27 cellular contexts compared by ENCODE assay signal in the genomic region with DNA sequence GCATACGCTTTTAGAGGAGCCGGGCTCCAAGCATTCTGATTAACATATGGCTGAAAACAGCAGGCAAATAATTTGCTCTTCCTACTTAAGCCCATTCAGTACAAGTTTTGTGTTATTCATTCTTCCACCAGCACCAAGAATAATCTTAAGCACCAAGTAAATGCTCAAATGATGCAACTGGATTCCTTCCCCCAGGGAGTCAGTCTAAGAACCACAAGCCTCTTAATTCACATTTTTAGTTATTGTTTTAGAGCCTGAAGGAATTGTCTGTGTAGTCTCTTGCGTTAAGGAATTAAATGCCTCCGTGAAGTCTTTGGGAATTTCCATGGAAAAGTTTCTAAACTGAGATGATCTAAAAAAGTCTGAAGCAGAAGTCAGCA.
A peak's percentile ranks its signal among the peaks of the same experiment; 100 is the strongest.
DNase-seq lines count a peak whose midpoint lies in the region; ATAC-seq, FAIRE-seq and TF ChIP-seq lines count a peak whose summit lies in the region.
"Had no signal": no experiment of that assay in that cellular context is flagged by ENCODE, and none has a peak within 500 bp of the region (broad histone marks: within the 10 kb centered on the region; RNA-seq: fewer than 3 reads in every experiment).

No MANE protein-coding gene starts in this region.

- H3K27me3 Mint-ChIP-seq in HFFc6 (ENCODE audit: insufficient read depth) (peaks cover 1% of the 10 kb centered on the region; the same call in 1 of the 2 replicates), astrocyte (ENCODE audit: low read depth, unreplicated experiment) (no peaks in the 10 kb centered on the region), neural progenitor cell (ENCODE audit: insufficient read depth, low read depth) (peaks cover 6% of the 10 kb centered on the region)
- H3K27me3 Mint-ChIP-seq: activated CD8-positive, alpha-beta memory T cell treated with anti-CD3 and anti-CD28 coated beads, Interleukin-2, amount 10 ng/mL, durations not matched to agents 7 days and 5 days; activated naive CD4-positive, alpha-beta T cell treated with anti-CD3 and anti-CD28 coated beads, Interleukin-2, amount 10 ng/mL, durations not matched to agents 7 days and 5 days; CD4-positive, CD25-positive, alpha-beta regulatory T cell had no signal

- H3K9me3 ChIP-seq in astrocyte (ENCODE audit: insufficient read depth, low read depth, low read length) (no peaks in the 10 kb centered on the region), neural progenitor cell (ENCODE audit: low read depth) (no peaks in the 10 kb centered on the region)
- H3K9me3 ChIP-seq: psoas muscle had no signal

- no peaks in the 10 kb centered on the region for H3K36me3 ChIP-seq in astrocyte (ENCODE audit: insufficient read depth, low read length)
- H3K36me3 ChIP-seq in neural progenitor cell: no peaks in the 10 kb centered on the region

- no peak overlapping the region for H2AFZ ChIP-seq in astrocyte (ENCODE audit: low read depth, low read length)
- no peak overlapping the region for H2AFZ ChIP-seq in neural progenitor cell (replicated peaks)

- no peaks in the 10 kb centered on the region for H4K20me1 ChIP-seq in astrocyte (ENCODE audit: insufficient read depth, low read length)
- H4K20me1 ChIP-seq in neural progenitor cell (ENCODE audit: low read depth): no peaks in the 10 kb centered on the region

- no peaks in the 10 kb centered on the region for H3K36me3 Mint-ChIP-seq in HFFc6 (ENCODE audit: low read depth)
- H3K36me3 Mint-ChIP-seq in astrocyte (ENCODE audit: low read depth, unreplicated experiment): no peaks in the 10 kb centered on the region
- no peaks in the 10 kb centered on the region for H3K36me3 Mint-ChIP-seq in neural progenitor cell
- H3K36me3 Mint-ChIP-seq: activated CD8-positive, alpha-beta memory T cell treated with anti-CD3 and anti-CD28 coated beads, Interleukin-2, amount 10 ng/mL, durations not matched to agents 7 days and 5 days; activated naive CD4-positive, alpha-beta T cell treated with anti-CD3 and anti-CD28 coated beads, Interleukin-2, amount 10 ng/mL, durations not matched to agents 7 days and 5 days; CD4-positive, CD25-positive, alpha-beta regulatory T cell had no signal

- H3K4me3 Mint-ChIP-seq in HFFc6 (no peak overlapping the region), astrocyte (ENCODE audit: unreplicated experiment) (no peak overlapping the region), neural progenitor cell (no peak overlapping the region)
- H3K4me3 Mint-ChIP-seq: activated CD8-positive, alpha-beta memory T cell treated with anti-CD3 and anti-CD28 coated beads, Interleukin-2, amount 10 ng/mL, durations not matched to agents 7 days and 5 days; activated naive CD4-positive, alpha-beta T cell treated with anti-CD3 and anti-CD28 coated beads, Interleukin-2, amount 10 ng/mL, durations not matched to agents 7 days and 5 days; CD4-positive, CD25-positive, alpha-beta regulatory T cell; T-helper 1 cell treated with Interleukin-12 subunit alpha and Interleukin-12 subunit beta and Interleukin-4 antibody, amounts not matched to agents 30 μg/mL and 1 μg/mL, for 36 hours had no signal

- peak; percentile 1 for DNase-seq in AG09319 (ENCODE audit: extremely low read depth, low read depth)
- DNase-seq in HFFc6: peak; percentile 25
- DNase-seq in astrocyte (ENCODE audit: low read depth): peak; percentile 14
- peak; percentile 2 for DNase-seq in neural progenitor cell (ENCODE audit: low spot score)
- DNase-seq in NCI-H526 (lab: John Stamatoyannopoulos, UW): no peak
- no peak for DNase-seq in stimulated activated CD4-positive, alpha-beta T cell treated with anti-CD3 and anti-CD28 coated beads, Interleukin-15, amount 100 ng/mL, for 24 hours
- DNase-seq: ACHN; activated CD4-positive, alpha-beta T cell treated with anti-CD3 and anti-CD28 coated beads, Interleukin-2, amount 50 U/mL, for 1 hour; activated CD8-positive, alpha-beta memory T cell treated with anti-CD3 and anti-CD28 coated beads, Interleukin-2, amount 10 ng/mL, durations not matched to agents 7 days and 5 days; activated naive CD4-positive, alpha-beta T cell treated with anti-CD3 and anti-CD28 coated beads, Interleukin-2, amount 10 ng/mL, durations not matched to agents 7 days and 5 days; aorta; CD4-positive, CD25-positive, alpha-beta regulatory T cell; central memory CD4-positive, alpha-beta T cell; dorsolateral prefrontal cortex; head of caudate nucleus; Kasumi-1; NCI-H1694 treated with DMSO at 0.1 percent for 48 hours; psoas muscle; RPMI8226; stimulated activated CD4-positive, alpha-beta T cell treated with anti-CD3 and anti-CD28 coated beads, Interleukin-1b, Interleukin-23, amount 100 ng/mL, for 48 hours; substantia nigra had no signal

- peak; percentile 71 for FAIRE-seq in astrocyte (lab: Jason Lieb, UNC)
- FAIRE-seq: endothelial cell of umbilical vein had no signal

- H3K9me3 Mint-ChIP-seq in HFFc6: no peaks in the 10 kb centered on the region
- H3K9me3 Mint-ChIP-seq in astrocyte (ENCODE audit: unreplicated experiment): no peaks in the 10 kb centered on the region
- H3K9me3 Mint-ChIP-seq in neural progenitor cell: peaks cover 7% of the 10 kb centered on the region
- H3K9me3 Mint-ChIP-seq: activated naive CD4-positive, alpha-beta T cell treated with anti-CD3 and anti-CD28 coated beads, Interleukin-2, amount 10 ng/mL, durations not matched to agents 7 days and 5 days; T-helper 1 cell treated with Interleukin-12 subunit alpha and Interleukin-12 subunit beta and Interleukin-4 antibody, amounts not matched to agents 30 μg/mL and 1 μg/mL, for 36 hours had no signal

- H3K4me1 ChIP-seq in astrocyte (ENCODE audit: insufficient read depth, low read length) (no peaks in the 10 kb centered on the region), neural progenitor cell (peaks cover 6% of the 10 kb centered on the region)
- H3K4me1 ChIP-seq: psoas muscle had no signal

- ATAC-seq in GM19397 (IDR thresholded peaks at IDR 0.05; ENCODE audit: unreplicated experiment) (no peak), HG03097 (IDR thresholded peaks at IDR 0.05; ENCODE audit: low FRiP score, unreplicated experiment) (no peak)
- ATAC-seq: activated CD8-positive, alpha-beta memory T cell treated with anti-CD3 and anti-CD28 coated beads, Interleukin-2, amount 10 ng/mL, durations not matched to agents 7 days and 5 days; psoas muscle had no signal

- no peak overlapping the region for H3K4me2 ChIP-seq in astrocyte (ENCODE audit: low read length)
- no peak overlapping the region for H3K4me2 ChIP-seq in neural progenitor cell

- H3K9ac ChIP-seq in astrocyte (ENCODE audit: low read length): no peak overlapping the region
- no peak overlapping the region for H3K9ac ChIP-seq in neural progenitor cell

- H3K27ac Mint-ChIP-seq in HFFc6 (peak overlapping the region; percentile 48; the same call in 1 of the 2 replicates), astrocyte (ENCODE audit: unreplicated experiment) (no peak overlapping the region), neural progenitor cell (no peak overlapping the region)
- H3K27ac Mint-ChIP-seq: activated CD8-positive, alpha-beta memory T cell treated with anti-CD3 and anti-CD28 coated beads, Interleukin-2, amount 10 ng/mL, durations not matched to agents 7 days and 5 days; activated naive CD4-positive, alpha-beta T cell treated with anti-CD3 and anti-CD28 coated beads, Interleukin-2, amount 10 ng/mL, durations not matched to agents 7 days and 5 days; CD4-positive, CD25-positive, alpha-beta regulatory T cell; T-helper 1 cell treated with Interleukin-12 subunit alpha and Interleukin-12 subunit beta and Interleukin-4 antibody, amounts not matched to agents 30 μg/mL and 1 μg/mL, for 36 hours had no signal

- no peaks in the 10 kb centered on the region for H3K79me2 ChIP-seq in astrocyte (ENCODE audit: insufficient read depth, low read length)
- no peaks in the 10 kb centered on the region for H3K79me2 ChIP-seq in neural progenitor cell (ENCODE audit: low read depth)

- H3K4me3 ChIP-seq in astrocyte (ENCODE audit: insufficient read depth, low read depth, low read length) (no peak overlapping the region), neural progenitor cell (no peak overlapping the region)
- H3K4me3 ChIP-seq: dorsolateral prefrontal cortex, lung, psoas muscle had no signal

- TF ChIP-seq CTCF in AG09319 (IDR thresholded peaks at IDR 0.05; ENCODE audit: low read depth, low read length) (no peak), HFFc6 (IDR thresholded peaks at IDR 0.05) (no peak), astrocyte (IDR thresholded peaks at IDR 0.05; ENCODE audit: insufficient read depth, low read depth, low read length) (no peak), neural progenitor cell (IDR thresholded peaks at IDR 0.05) (no peak)

- H3K27ac ChIP-seq in astrocyte (ENCODE audit: low read depth, low read length) (no peak overlapping the region), neural progenitor cell (no peak overlapping the region)
- H3K27ac ChIP-seq: dorsolateral prefrontal cortex, psoas muscle, VCaP had no signal

- no peaks in the 10 kb centered on the region for H3F3A ChIP-seq in neural progenitor cell (ENCODE audit: low read depth)

- H3K4me1 Mint-ChIP-seq in HFFc6 (ENCODE audit: low read depth): peaks cover 15% of the 10 kb centered on the region; the same call in 1 of the 2 replicates
- peaks cover 17% of the 10 kb centered on the region for H3K4me1 Mint-ChIP-seq in astrocyte (ENCODE audit: low read depth, unreplicated experiment)
- peaks cover 10% of the 10 kb centered on the region for H3K4me1 Mint-ChIP-seq in neural progenitor cell
- H3K4me1 Mint-ChIP-seq: activated CD8-positive, alpha-beta memory T cell treated with anti-CD3 and anti-CD28 coated beads, Interleukin-2, amount 10 ng/mL, durations not matched to agents 7 days and 5 days; activated naive CD4-positive, alpha-beta T cell treated with anti-CD3 and anti-CD28 coated beads, Interleukin-2, amount 10 ng/mL, durations not matched to agents 7 days and 5 days; CD4-positive, CD25-positive, alpha-beta regulatory T cell had no signal

- H3K27me3 ChIP-seq in astrocyte (ENCODE audit: insufficient read depth, low read length): no peaks in the 10 kb centered on the region
- no peaks in the 10 kb centered on the region for H3K27me3 ChIP-seq in neural progenitor cell

Comparison
In these comparisons a context has a peak if more than half of its experiments do, and no peak if none do; other contexts are left out.
1. DNase-seq: peak in AG09319 (single experiment), HFFc6 (single experiment), astrocyte (single experiment) and neural progenitor cell (single experiment); none in NCI-H526 (0 of 2) and stimulated activated CD4-positive, alpha-beta T cell treated with anti-CD3 and anti-CD28 coated beads, Interleukin-15, amount 100 ng/mL, for 24 hours (single experiment).